ENCODE assay signal across 14 cellular contexts in the genomic region with DNA sequence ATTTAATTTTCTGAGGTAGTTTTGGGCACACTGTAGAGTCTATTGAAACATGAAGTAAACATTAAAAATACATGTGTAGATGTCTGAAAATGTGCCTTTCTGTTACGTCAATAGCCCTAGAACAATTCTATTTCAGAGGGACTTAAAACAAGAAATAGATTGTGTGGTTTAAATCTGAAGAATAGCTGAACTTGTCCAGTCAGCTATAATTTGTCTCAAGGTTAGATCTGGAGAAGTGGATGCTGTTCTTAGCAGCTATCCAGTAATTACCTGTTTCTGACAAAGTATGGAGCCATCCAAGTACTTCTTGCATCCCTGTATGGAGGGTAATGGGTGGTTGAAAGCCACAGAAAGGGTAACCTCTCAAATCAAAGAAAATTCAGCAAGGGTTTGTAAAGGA.
DNase-seq lines count a peak whose midpoint lies in the region; ATAC-seq, FAIRE-seq and TF ChIP-seq lines count a peak whose summit lies in the region.
"Had no signal": no experiment of that assay in that cellular context is flagged by ENCODE, and none has a peak within 500 bp of the region (broad histone marks: within the 10 kb centered on the region; RNA-seq: fewer than 3 reads in every experiment).

No MANE protein-coding gene starts in this region.

- peaks cover 0 to 22% (median 6%) of the 10 kb centered on the region in 4 donors for H3K4me1 ChIP-seq in sigmoid colon
- no peaks in the 10 kb centered on the region for H3K4me1 ChIP-seq in psoas muscle

- POLR2A ChIA-PET in activated B cell treated with CpG ODN at 0.5 μM for 24 hours (lab: Charles Lee): no interaction called here

- H3K4me3 Mint-ChIP-seq in activated T-cell treated with anti-CD3 and anti-CD28 coated beads, Interleukin-2, amount 50 U/mL, for 72 hours: no peak overlapping the region
- H3K4me3 Mint-ChIP-seq in activated B cell treated with CpG ODN at 0.5 μM for 24 hours (no peak overlapping the region), natural killer cell (no peak overlapping the region)
- H3K4me3 Mint-ChIP-seq: CD14-positive monocyte had no signal

- no peak for DNase-seq in activated T-cell treated with anti-CD3 and anti-CD28 coated beads, Interleukin-2, amount 50 U/mL, for 72 hours
- DNase-seq in activated T-cell treated with anti-CD3 and anti-CD28 coated beads, Interleukin-2, amount 50 U/mL, for 1 hour: no peak
- DNase-seq in GM12891 (ENCODE audit: insufficient read length, low spot score) (no peak), activated B cell treated with CpG ODN at 0.5 μM for 24 hours (no peak), natural killer cell (no peak), GM13977 (ENCODE audit: low spot score) (no peak), sigmoid colon (no peak), psoas muscle (no peak)
- DNase-seq: H7, NCI-H1930, NCI-H2171, SHP77 had no signal

- H3K4me1 Mint-ChIP-seq in activated T-cell treated with anti-CD3 and anti-CD28 coated beads, Interleukin-2, amount 50 U/mL, for 72 hours (ENCODE audit: low read depth): peaks cover 25% of the 10 kb centered on the region
- peaks cover 9% of the 10 kb centered on the region for H3K4me1 Mint-ChIP-seq in activated B cell treated with CpG ODN at 0.5 μM for 24 hours
- H3K4me1 Mint-ChIP-seq in natural killer cell: peaks cover 23 to 36% of the 10 kb centered on the region in 2 donors
- H3K4me1 Mint-ChIP-seq: CD14-positive monocyte had no signal

- intact Hi-C loops in activated B cell treated with CpG ODN at 0.5 μM for 24 hours (cut with micrococcal nuclease): no loop called here
- intact Hi-C loops in natural killer cell (cut with micrococcal nuclease): no loop called here
- intact Hi-C loops in sigmoid colon (cut with DNase I): no loop called here
- intact Hi-C loops in psoas muscle (cut with DNase I): no loop called here

- WGBS in sigmoid colon, 2 donors: 96 to 98% methylated on average over 1 of the region's 1 CpG
- 90 to 98% (median 96%) methylated on average over 1 of the region's 1 CpG for WGBS in psoas muscle, 3 donors

- no peak overlapping the region for H3K4me3 ChIP-seq in sigmoid colon
- H3K4me3 ChIP-seq in psoas muscle: no peak overlapping the region

- no peaks in the 10 kb centered on the region for H3K9me3 ChIP-seq in sigmoid colon
- no peaks in the 10 kb centered on the region for H3K9me3 ChIP-seq in psoas muscle

- H3K27ac ChIP-seq in sigmoid colon (no peak overlapping the region), psoas muscle (no peak overlapping the region)

- CTCF ChIA-PET in activated B cell treated with CpG ODN at 0.5 μM for 24 hours (lab: Charles Lee): no interaction called here

- no peak for TF ChIP-seq POLR2A in GM12891 (IDR thresholded peaks at IDR 0.05; ENCODE audit: low read depth, low read length)
- no peak for TF ChIP-seq POLR2A in sigmoid colon (IDR thresholded peaks at IDR 0.05)

- H3K36me3 ChIP-seq in sigmoid colon (peaks cover 0 to 7% (median 5%) of the 10 kb centered on the region in 4 donors), psoas muscle (ENCODE audit: insufficient read depth in 1 of 2, low read depth in 1 of 2) (peaks cover 0 to 43% of the 10 kb centered on the region in 2 donors)

- in situ Hi-C loops in GM13977 (cut with MboI; ENCODE audit: low pct_unique_long_range_greater_than_20kb, low sequenced_read_pairs, unreplicated experiment): no loop called here

- H3K9me3 Mint-ChIP-seq in activated T-cell treated with anti-CD3 and anti-CD28 coated beads, Interleukin-2, amount 50 U/mL, for 72 hours: no peaks in the 10 kb centered on the region
- H3K9me3 Mint-ChIP-seq in activated B cell treated with CpG ODN at 0.5 μM for 24 hours: no peaks in the 10 kb centered on the region
- no peaks in the 10 kb centered on the region for H3K9me3 Mint-ChIP-seq in natural killer cell
- H3K9me3 Mint-ChIP-seq: CD14-positive monocyte had no signal

- TF ChIP-seq CTCF in activated B cell treated with CpG ODN at 0.5 μM for 24 hours (IDR thresholded peaks at IDR 0.05): no peak
- TF ChIP-seq CTCF in natural killer cell (IDR thresholded peaks at IDR 0.05): no peak
- TF ChIP-seq CTCF in GM13977 (IDR thresholded peaks at IDR 0.05; ENCODE audit: extremely low read depth, insufficient read depth, missing control alignments): no peak
- TF ChIP-seq CTCF in sigmoid colon (IDR thresholded peaks at IDR 0.05): no peak
- no peak for TF ChIP-seq CTCF in psoas muscle (IDR thresholded peaks at IDR 0.05)

- H3K27ac Mint-ChIP-seq in activated T-cell treated with anti-CD3 and anti-CD28 coated beads, Interleukin-2, amount 50 U/mL, for 72 hours: peak overlapping the region; percentile 60
- H3K27ac Mint-ChIP-seq in activated B cell treated with CpG ODN at 0.5 μM for 24 hours (peak overlapping the region; percentile 35), natural killer cell (peak overlapping the region; percentile 58 to 75)

- H3K27me3 Mint-ChIP-seq in activated T-cell treated with anti-CD3 and anti-CD28 coated beads, Interleukin-2, amount 50 U/mL, for 72 hours (ENCODE audit: low read depth): no peaks in the 10 kb centered on the region
- H3K27me3 Mint-ChIP-seq in activated B cell treated with CpG ODN at 0.5 μM for 24 hours (no peaks in the 10 kb centered on the region), natural killer cell (ENCODE audit: low read depth in 2 of 2) (no peaks in the 10 kb centered on the region)

- ATAC-seq in activated T-cell treated with anti-CD3 and anti-CD28 coated beads, Interleukin-2, amount 50 U/mL, for 72 hours (replicated peaks in 1 of 2): no peak
- ATAC-seq in activated B cell treated with CpG ODN at 0.5 μM for 24 hours (ENCODE audit: low read depth): no peak
- ATAC-seq in natural killer cell: no peak
- ATAC-seq in psoas muscle: no peak

- TF ChIP-seq EP300 in sigmoid colon (IDR thresholded peaks at IDR 0.05): no peak

- peaks cover 6 to 18% of the 10 kb centered on the region in 2 donors for H3K36me3 Mint-ChIP-seq in activated T-cell treated with anti-CD3 and anti-CD28 coated beads, Interleukin-2, amount 50 U/mL, for 72 hours (ENCODE audit: insufficient read depth in 2 of 2)
- peaks cover 56% of the 10 kb centered on the region for H3K36me3 Mint-ChIP-seq in activated B cell treated with CpG ODN at 0.5 μM for 24 hours (ENCODE audit: low read depth)
- peaks cover 15% of the 10 kb centered on the region for H3K36me3 Mint-ChIP-seq in natural killer cell

- peak; percentile 84 for FAIRE-seq in GM12891 (lab: Jason Lieb, UNC)
- FAIRE-seq: D721Med had no signal

- H3K27me3 ChIP-seq in sigmoid colon (no peaks in the 10 kb centered on the region), psoas muscle (ENCODE audit: insufficient read depth in 3 of 3, low read length in 2 of 3) (no peaks in the 10 kb centered on the region)

TF ChIP-seq in GM12891, 5 proteins besides CTCF, POLR2A, EP300 and RAD21:
- no peak for TF ChIP-seq POLR2AphosphoS5 (IDR thresholded peaks at IDR 0.05; ENCODE audit: low read depth, low read length)
- TF ChIP-seq SPI1 (IDR thresholded peaks at IDR 0.05; ENCODE audit: low read depth, low read length): no peak
- TF ChIP-seq POU2F2 (IDR thresholded peaks at IDR 0.05; ENCODE audit: low read depth, low read length): no peak
- TF ChIP-seq PAX5 (IDR thresholded peaks at IDR 0.05; ENCODE audit: insufficient read depth, low read length, severe bottlenecking): no peak
- no peak for TF ChIP-seq TAF1 (IDR thresholded peaks at IDR 0.05; ENCODE audit: low read depth, low read length)
